19 cellular contexts compared by ENCODE assay signal in the genomic region with DNA sequence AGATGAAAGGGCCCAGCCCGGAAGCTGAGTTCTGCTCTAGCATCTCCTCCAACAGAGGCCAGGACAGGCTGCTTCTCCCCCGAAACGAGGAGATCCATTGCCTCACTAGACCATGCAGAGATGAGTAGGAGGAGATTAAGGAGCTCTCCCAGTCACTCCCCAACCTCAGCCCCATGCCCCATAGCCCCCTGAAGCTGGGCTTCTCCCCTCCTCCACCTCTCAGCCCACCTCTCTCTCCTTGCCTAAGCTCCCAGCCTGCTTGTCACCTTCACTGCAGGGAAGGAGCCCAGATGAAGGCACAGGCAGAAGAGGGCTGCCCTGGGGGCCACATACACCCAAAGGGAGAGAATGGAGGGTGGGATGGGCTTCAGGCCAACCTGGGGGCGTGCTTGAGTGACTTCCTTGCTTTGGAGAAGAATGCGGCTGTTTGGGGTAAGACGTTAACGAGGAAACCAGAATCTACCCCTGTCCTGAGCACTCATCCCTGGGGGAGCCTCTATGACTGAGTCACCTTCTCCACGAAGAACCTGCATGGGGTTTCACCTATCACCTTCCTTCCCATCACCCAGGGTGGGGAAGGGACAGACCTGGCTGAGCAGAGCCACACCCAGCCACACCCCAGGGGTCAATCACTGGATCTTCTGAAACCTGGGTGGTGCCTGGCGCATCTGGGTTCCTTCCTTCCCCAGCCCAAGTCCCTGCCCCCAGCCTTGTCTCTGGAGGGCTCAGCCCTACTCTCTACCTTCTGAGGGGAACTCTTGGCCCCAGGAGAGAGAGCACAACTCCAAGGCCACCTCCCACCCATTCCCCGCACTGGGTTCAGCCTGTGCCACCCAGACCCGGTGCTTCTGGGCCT. TPM values are rescaled to one million over a fixed set of nuclear protein-coding genes. Genes with fewer than 3 reads are reported as not detected.
A peak's percentile ranks its signal among the peaks of the same experiment; 100 is the strongest.
DNase-seq lines count a peak whose midpoint lies in the region; ATAC-seq and TF ChIP-seq lines count a peak whose summit lies in the region.
"Had no signal": no experiment of that assay in that cellular context is flagged by ENCODE, and none has a peak within 500 bp of the region (broad histone marks: within the 10 kb centered on the region; RNA-seq: fewer than 3 reads in every experiment).

No MANE protein-coding gene starts in this region.

- H3K27me3 Mint-ChIP-seq in activated T-cell treated with anti-CD3 and anti-CD28 coated beads, Interleukin-2, amount 50 U/mL, for 4 hours (ENCODE audit: low read depth) = no peaks in the 10 kb centered on the region

- H3K36me3 Mint-ChIP-seq in activated T-cell treated with anti-CD3 and anti-CD28 coated beads, Interleukin-2, amount 50 U/mL, for 4 hours (ENCODE audit: insufficient read depth) = no peaks in the 10 kb centered on the region
- H3K36me3 Mint-ChIP-seq: activated naive CD8-positive, alpha-beta T cell had no signal

- in situ Hi-C loops in GM13976 (cut with MboI; ENCODE audit: low sequenced_read_pairs, unreplicated experiment) = no loop called here

- DNase-seq in activated CD4-positive, alpha-beta T cell treated with anti-CD3 and anti-CD28 coated beads for 1 hour = peak; percentile 5
- DNase-seq in activated CD4-positive, alpha-beta T cell treated with anti-CD3 and anti-CD28 coated beads, Interleukin-2, amount 50 U/mL, for 48 hours = no peak
- peak; percentile 2 for DNase-seq in GM13976 (ENCODE audit: low spot score)
- DNase-seq in activated T-cell treated with anti-CD3 and anti-CD28 coated beads, Interleukin-2, amount 50 U/mL, for 4 hours = peak; percentile 1
- DNase-seq in sciatic nerve (ENCODE audit: low spot score) = peak; percentile 36
- DNase-seq in RKO (ENCODE audit: low spot score) = no peak
- no peak for DNase-seq in islet precursor cell
- DNase-seq: cortex of kidney; HFFc6; KBM-7; NCI-H1694 treated with DMSO at 0.1 percent for 48 hours; NCI-H774; sigmoid colon; stimulated activated naive CD4-positive, alpha-beta T cell treated with Interleukin-2 at 50 U/mL for 16 hours; T-helper 9 cell had no signal

- no peak for ATAC-seq in activated T-cell treated with anti-CD3 and anti-CD28 coated beads, Interleukin-2, amount 50 U/mL, for 4 hours
- ATAC-seq in sciatic nerve = no peak
- ATAC-seq in GM19455 (IDR thresholded peaks at IDR 0.05; ENCODE audit: unreplicated experiment) = no peak
- ATAC-seq: GM12878, Panc1 had no signal

- H3K9me3 Mint-ChIP-seq in activated T-cell treated with anti-CD3 and anti-CD28 coated beads, Interleukin-2, amount 50 U/mL, for 4 hours = peaks cover 4% of the 10 kb centered on the region

- no peaks in the 10 kb centered on the region for H3K4me1 Mint-ChIP-seq in activated T-cell treated with anti-CD3 and anti-CD28 coated beads, Interleukin-2, amount 50 U/mL, for 4 hours (ENCODE audit: low read depth)

- intact Hi-C loops in sciatic nerve (cut with DNase I) = no loop called here

- H3K4me3 Mint-ChIP-seq in activated T-cell treated with anti-CD3 and anti-CD28 coated beads, Interleukin-2, amount 50 U/mL, for 4 hours = no peak overlapping the region
- H3K4me3 Mint-ChIP-seq: activated naive CD8-positive, alpha-beta T cell; HFFc6 had no signal

- TF ChIP-seq CTCF in GM13976 (IDR thresholded peaks at IDR 0.05; ENCODE audit: borderline replicate concordance, control extremely low read depth, extremely low read depth, insufficient read depth, missing control alignments) = no peak

RNA-seq across cellular contexts. Expression of a gene that starts 11.6 kb away (rescaled TPM):
- 1 to 10 TPM in 1 of 3 donors, under 1 TPM in 2; 0.61 to 1.3 (median 0.99) TPM for total RNA-seq in activated T-cell treated with anti-CD3 and anti-CD28 coated beads, Interleukin-2, amount 50 U/mL, for 4 hours
- total RNA-seq in sciatic nerve = 22.8 TPM

Comparison
In these comparisons a context has a peak if more than half of its experiments do, and no peak if none do; other contexts are left out.
1. DNase-seq: peak in activated CD4-positive, alpha-beta T cell treated with anti-CD3 and anti-CD28 coated beads for 1 hour (single experiment), GM13976 (single experiment), activated T-cell treated with anti-CD3 and anti-CD28 coated beads, Interleukin-2, amount 50 U/mL, for 4 hours (single experiment) and sciatic nerve (single experiment); none in activated CD4-positive, alpha-beta T cell treated with anti-CD3 and anti-CD28 coated beads, Interleukin-2, amount 50 U/mL, for 48 hours (0 of 2), RKO (single experiment) and islet precursor cell (single experiment).
2. RNA of a gene that starts 11.6 kb away (total RNA-seq): 22.8 TPM in sciatic nerve (single experiment); 0.61 to 1.3 TPM in activated T-cell treated with anti-CD3 and anti-CD28 coated beads, Interleukin-2, amount 50 U/mL, for 4 hours; every median in the first group is over 10 times any median in the second.